ENCODE assay signal across 12 cellular contexts in the genomic region with DNA sequence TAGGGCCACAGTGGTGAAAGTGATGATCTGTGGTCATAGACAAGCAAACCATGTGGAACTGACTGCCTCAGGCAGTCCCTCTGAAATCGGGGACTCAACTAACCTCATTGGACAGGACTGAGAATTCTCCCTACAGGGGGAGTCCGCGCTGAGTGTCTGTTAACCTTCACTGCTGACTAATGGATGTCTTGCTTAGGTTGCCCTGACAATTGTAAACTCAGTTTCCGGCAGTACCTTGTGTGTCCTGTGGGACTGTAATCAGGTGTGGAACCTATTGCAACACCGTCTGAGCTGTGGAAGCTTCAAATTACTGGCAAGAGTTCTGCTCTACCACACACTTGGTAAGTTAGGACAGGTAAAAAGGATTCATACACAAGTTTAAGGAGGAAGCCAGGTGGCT. TPM values are rescaled to one million over a fixed set of nuclear protein-coding genes. Genes with fewer than 3 reads are reported as not detected.
DNase-seq lines count a peak whose midpoint lies in the region; ATAC-seq and TF ChIP-seq lines count a peak whose summit lies in the region.
"Had no signal": no experiment of that assay in that cellular context is flagged by ENCODE, and none has a peak within 500 bp of the region (broad histone marks: within the 10 kb centered on the region; RNA-seq: fewer than 3 reads in every experiment).

No MANE protein-coding gene starts in this region.

- H3K9me3 ChIP-seq in WERI-Rb-1 (ENCODE audit: severe bottlenecking), result no peaks in the 10 kb centered on the region

- peak; percentile 42 for DNase-seq in activated effector memory CD4-positive, alpha-beta T cell treated with anti-CD3 and anti-CD28 coated beads, Interleukin-2, amount 50 U/mL, for 16 hours
- no peak for DNase-seq in activated effector memory CD4-positive, alpha-beta T cell treated with Interleukin-2 at 50 U/mL for 16 hours
- DNase-seq in T47D (ENCODE audit: low read depth in 1 of 2, low spot score in 1 of 2) (peak; percentile 33 to 55), left colon (no peak), WERI-Rb-1 (no peak), hippocampal formation (lab: John Stamatoyannopoulos, UW) (no peak), NCI-H345 treated with DMSO at 0.1 percent for 48 hours (lab: John Stamatoyannopoulos, UW; ENCODE audit: unreplicated experiment) (no peak), SHP77 treated with DMSO at 0.1 percent for 48 hours (lab: John Stamatoyannopoulos, UW) (no peak)
- DNase-seq: activated CD8-positive, alpha-beta memory T cell treated with anti-CD3 and anti-CD28 coated beads, Interleukin-2, amount 50 U/mL, for 4 hours; activated naive CD8-positive, alpha-beta T cell treated with anti-CD3 and anti-CD28 coated beads, Interleukin-2, amount 50 U/mL, for 24 hours had no signal

- no peak overlapping the region for H3K4me3 ChIP-seq in WERI-Rb-1 (ENCODE audit: low read depth, low read length)

- no peaks in the 10 kb centered on the region for H3K27me3 ChIP-seq in WERI-Rb-1 (ENCODE audit: insufficient read depth, low read depth, severe bottlenecking)

- TF ChIP-seq CTCF in WERI-Rb-1 (IDR thresholded peaks at IDR 0.05; ENCODE audit: low read depth, low read length), result no peak

- ATAC-seq in left colon, result peak; percentile 73
- ATAC-seq: activated naive CD8-positive, alpha-beta T cell treated with anti-CD3 and anti-CD28 coated beads, Interleukin-2, amount 50 U/mL, for 24 hours had no signal

- in situ Hi-C loops in T47D (cut with HindIII; ENCODE audit: low pct_unique_long_range_greater_than_20kb, low sequenced_read_pairs), result no loop called here

- no peak overlapping the region for H3K27ac ChIP-seq in WERI-Rb-1

- H3K36me3 ChIP-seq in WERI-Rb-1, result peaks cover 18% of the 10 kb centered on the region

- intact Hi-C loops in left colon (cut with DNase I, micrococcal nuclease), result no loop called here

RNA-seq across cellular contexts. Expression of gene ZNF77, which starts 21.8 kb away (rescaled TPM):
- total RNA-seq in left colon, result 1 to 10 TPM; 4.5 to 4.6 TPM

RNA-seq across cellular contexts. Expression of gene ZNF57, which starts 22.3 kb away (rescaled TPM):
- total RNA-seq in left colon, result 10 to 100 TPM; 17.4 to 19.1 TPM

RNA-seq across cellular contexts. Expression of gene TLE6, which starts 54.4 kb away (rescaled TPM):
- total RNA-seq in left colon, result 1 to 10 TPM; 2.2 to 2.6 TPM

RNA-seq across cellular contexts. Expression of gene ZNF556, which starts 55.9 kb away (rescaled TPM):
- under 1 TPM in 1 of 2 donors, not detected in 1; 0.12 TPM for total RNA-seq in left colon
- total RNA-seq: dermis microvascular lymphatic vessel endothelial cell, osteocyte had no signal

Comparison
In these comparisons a context has a peak if more than half of its experiments do, and no peak if none do; other contexts are left out.
1. DNase-seq: peak in activated effector memory CD4-positive, alpha-beta T cell treated with anti-CD3 and anti-CD28 coated beads, Interleukin-2, amount 50 U/mL, for 16 hours (single experiment) and T47D (2 of 2); none in activated effector memory CD4-positive, alpha-beta T cell treated with Interleukin-2 at 50 U/mL for 16 hours (single experiment), left colon (0 of 2), WERI-Rb-1 (single experiment), hippocampal formation (0 of 2), NCI-H345 treated with DMSO at 0.1 percent for 48 hours (single experiment) and SHP77 treated with DMSO at 0.1 percent for 48 hours (single experiment).